13 cellular contexts compared by ENCODE assay signal in the genomic region with DNA sequence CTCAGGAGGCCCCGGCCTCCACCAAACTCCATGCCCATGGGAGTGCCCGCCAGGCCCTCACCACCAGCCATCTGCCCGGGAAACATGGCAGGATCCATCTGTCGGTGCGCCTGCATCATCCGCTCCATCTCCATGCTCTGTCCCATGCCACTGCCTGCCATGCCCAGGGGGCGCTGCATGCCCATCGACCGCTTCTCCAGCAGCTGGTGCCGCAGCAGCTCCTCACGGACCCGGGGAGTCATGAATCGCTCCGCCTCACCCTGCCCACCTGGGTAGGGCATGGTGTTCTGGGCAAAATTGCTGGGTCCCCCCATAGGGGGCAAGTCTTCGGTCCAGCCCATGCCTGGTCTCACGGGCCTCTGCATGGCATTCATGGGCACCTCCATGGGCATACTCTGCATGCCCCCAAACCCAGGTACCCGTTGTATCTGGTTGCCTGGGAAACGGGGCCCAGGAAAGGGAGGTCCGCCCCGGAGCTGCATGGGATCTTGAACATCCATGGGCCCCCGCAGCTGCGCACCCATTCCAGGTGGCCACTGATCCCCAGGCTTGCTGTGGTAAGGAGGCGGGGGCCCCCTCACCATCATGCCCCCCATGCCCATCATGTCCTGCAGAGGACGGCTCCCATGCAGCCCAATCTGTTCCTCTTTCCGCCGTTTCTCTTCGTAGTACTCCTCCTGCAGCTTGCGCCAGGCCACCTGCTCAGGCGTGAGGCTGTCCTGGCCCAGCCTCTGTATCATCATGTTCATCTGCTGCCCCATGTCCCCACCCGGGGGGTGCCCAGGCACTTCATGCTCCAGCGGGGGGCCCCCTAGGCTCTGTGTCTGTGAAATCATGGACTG. TPM values are rescaled to one million over a fixed set of nuclear protein-coding genes. Genes with fewer than 3 reads are reported as not detected.
A peak's percentile ranks its signal among the peaks of the same experiment; 100 is the strongest.
DNase-seq lines count a peak whose midpoint lies in the region; ATAC-seq and TF ChIP-seq lines count a peak whose summit lies in the region.
"Had no signal": no experiment of that assay in that cellular context is flagged by ENCODE, and none has a peak within 500 bp of the region (broad histone marks: within the 10 kb centered on the region; RNA-seq: fewer than 3 reads in every experiment).

No MANE protein-coding gene starts in this region.

- TF ChIP-seq CTCF in AG10803 (conservative IDR thresholded peaks at IDR 0.05; ENCODE audit: low read length) (peak; percentile 16), GM10266 (IDR thresholded peaks at IDR 0.05; ENCODE audit: control insufficient read depth, insufficient read depth, low read depth, missing control alignments) (peak; percentile 7), adrenal gland (IDR thresholded peaks at IDR 0.05) (peak in 1 of 6 experiments; percentile 18), kidney epithelial cell (IDR thresholded peaks at IDR 0.05; ENCODE audit: insufficient read depth, low read length, poor library complexity, severe bottlenecking) (peak; percentile 13)

- no peak overlapping the region for H3K4me3 ChIP-seq in AG10803 (ENCODE audit: low read length)
- no peak overlapping the region for H3K4me3 ChIP-seq in adrenal gland
- H3K4me3 ChIP-seq in kidney epithelial cell (ENCODE audit: low read depth, low read length) = no peak overlapping the region

- no peaks in the 10 kb centered on the region for H3K9me3 ChIP-seq in adrenal gland (replicated peaks in 1 of 3)

- intact Hi-C loops in adrenal gland (cut with DNase I) = loop anchor here in 1 of 2 donors (10.0 kb wide), 1 partner anchor 107 kb away; a partner anchor contains a TSS

- DNase-seq in AG10803 (ENCODE audit: low read depth) = no peak
- DNase-seq in GM10266 (ENCODE audit: extremely low spot score) = no peak
- peak in 5 of 7 donors; percentile 23 to 69 (median 33) for DNase-seq in adrenal gland
- no peak for DNase-seq in kidney epithelial cell (ENCODE audit: low read depth)
- DNase-seq in NOMO-1 (lab: John Stamatoyannopoulos, UW; ENCODE audit: unreplicated experiment in 2 of 2) = no peak
- DNase-seq: activated CD8-positive, alpha-beta memory T cell treated with anti-CD3 and anti-CD28 coated beads, Interleukin-2, amount 50 U/mL, for 48 hours; NCI-H1092; Right ventricle myocardium superior had no signal

- peaks cover 0 to 8% of the 10 kb centered on the region in 2 donors for H3K4me1 ChIP-seq in adrenal gland (replicated peaks in 1 of 2)

- TF ChIP-seq POLR2A in adrenal gland (IDR thresholded peaks at IDR 0.05) = no peak

- H3K27me3 ChIP-seq in adrenal gland (no peaks in the 10 kb centered on the region), kidney epithelial cell (ENCODE audit: control insufficient read depth, insufficient read depth, low read length) (no peaks in the 10 kb centered on the region)

- peaks cover 0 to 90% of the 10 kb centered on the region in 2 donors for H3K36me3 ChIP-seq in adrenal gland (replicated peaks in 1 of 2)
- peaks cover 2% of the 10 kb centered on the region for H3K36me3 ChIP-seq in kidney epithelial cell (ENCODE audit: control insufficient read depth, insufficient read depth, low read length)

- 84 to 90% (median 87%) methylated on average over 16 to 31 of the region's 31 CpGs for WGBS in adrenal gland, 4 donors

- no peak overlapping the region for H3K27ac ChIP-seq in adrenal gland
- H3K27ac ChIP-seq: epithelial cell of prostate had no signal

- ATAC-seq in HG03139 (IDR thresholded peaks at IDR 0.05; ENCODE audit: unreplicated experiment) (no peak), GM19452 (IDR thresholded peaks at IDR 0.05; ENCODE audit: unreplicated experiment) (no peak), HG03108 (IDR thresholded peaks at IDR 0.05; ENCODE audit: unreplicated experiment) (no peak)

RNA-seq across cellular contexts. Expression of a gene that starts 18.0 kb away (rescaled TPM):
- total RNA-seq in adrenal gland = under 1 TPM in 3 of 8 donors, not detected in 5; 0.04 to 0.11 (median 0.10) TPM
- polyA plus RNA-seq in adrenal gland = under 1 TPM in 2 of 3 donors, not detected in 1; 0.24 to 0.27 TPM
- under 0.01 and 0.14 TPM in 2 replicates for total RNA-seq in kidney epithelial cell
- total RNA-seq: Right ventricle myocardium superior had no signal

RNA-seq across cellular contexts. Expression of a gene that starts 24.0 kb away (rescaled TPM):
- 100 to 1,000 TPM in 2 of 8 donors, 10 to 100 TPM in 6; 32.2 to 108 (median 60.5) TPM for total RNA-seq in adrenal gland
- polyA plus RNA-seq in adrenal gland = 10 to 100 TPM in 2 of 3 donors, 1 to 10 TPM in 1; 7.8 to 47.7 (median 18.3) TPM
- 48.3 and 51.9 TPM in 2 replicates for total RNA-seq in kidney epithelial cell

RNA-seq across cellular contexts. Expression of a gene that starts 54.4 kb away (rescaled TPM):
- total RNA-seq in adrenal gland (not detected), kidney epithelial cell (0.25 TPM in 1 of 2 replicates, not detected in the other)
- polyA plus RNA-seq in adrenal gland = 1 to 10 TPM in 1 of 3 donors, under 1 TPM in 1, not detected in 1; 0.64 to 1.0 TPM
- total RNA-seq: NCI-H460, Right ventricle myocardium superior had no signal

Comparison
In these comparisons a context has a peak if more than half of its experiments do, and no peak if none do; other contexts are left out.
1. DNase-seq: peak in adrenal gland (5 of 7); none in AG10803 (single experiment), GM10266 (single experiment), kidney epithelial cell (single experiment) and NOMO-1 (0 of 2).